24 cellular contexts compared by ENCODE assay signal in genomic region chr16:81705261-81705660, GRCh38.
A peak's percentile ranks its signal among the peaks of the same experiment; 100 is the strongest.
DNase-seq lines count a peak whose midpoint lies in the region; ATAC-seq, FAIRE-seq and TF ChIP-seq lines count a peak whose summit lies in the region.
"Had no signal": no experiment of that assay in that cellular context is flagged by ENCODE, and none has a peak within 500 bp of the region (broad histone marks: within the 10 kb centered on the region; RNA-seq: fewer than 3 reads in every experiment).

No MANE protein-coding gene starts in this region.

- H3K27me3 ChIP-seq in left ventricle myocardium inferior (ENCODE audit: low read depth): no peaks in the 10 kb centered on the region
- H3K27me3 ChIP-seq in right cardiac atrium (ENCODE audit: control insufficient read depth, insufficient read depth): no peaks in the 10 kb centered on the region
- H3K27me3 ChIP-seq in vagina: no peaks in the 10 kb centered on the region
- H3K27me3 ChIP-seq: BE2C, SJSA1 had no signal

- DNase-seq in left ventricle myocardium inferior (peak; percentile 4), right cardiac atrium (no peak), kidney (peak; percentile 53), posterior vena cava (ENCODE audit: low spot score) (peak; percentile 80), vagina (ENCODE audit: extremely low spot score in 2 of 2) (no peak), iPS-NIHi11 (ENCODE audit: low spot score) (no peak), glomerular visceral epithelial cell (ENCODE audit: extremely low spot score) (no peak)
- DNase-seq: BE2C; DMS53; GDM1; H7; IMR-90; Karpas-422; MV-4-11; NCI-H1105 treated with DMSO at 0.1 percent for 48 hours; NCI-H2029 treated with DMSO at 0.1 percent for 48 hours; NCI-H345; NCI-H524; NCI-H774; NK-92 treated with Interleukin-12 subunit alpha and Interleukin-12 subunit beta, amount 100 ng/mL, for 24 hours had no signal

- no peak for ATAC-seq in right cardiac atrium
- ATAC-seq in HG02623 (IDR thresholded peaks at IDR 0.05; ENCODE audit: unreplicated experiment): no peak

- H3K9ac ChIP-seq in kidney (ENCODE audit: low read length in 2 of 2): no peak overlapping the region

- H3K36me3 ChIP-seq in left ventricle myocardium inferior (peaks cover 67% of the 10 kb centered on the region), kidney (ENCODE audit: control insufficient read depth in 1 of 2, insufficient read depth in 2 of 2, low read length in 2 of 2) (peaks cover 30 to 60% of the 10 kb centered on the region in 2 donors), vagina (peaks cover 0 to 59% of the 10 kb centered on the region in 2 donors)

- H3K4me3 ChIP-seq in left ventricle myocardium inferior (no peak overlapping the region), right cardiac atrium (ENCODE audit: low read length) (no peak overlapping the region), kidney (ENCODE audit: low read length in 2 of 2) (no peak overlapping the region), vagina (peak overlapping the region in 1 of 2 donors; percentile 18)
- H3K4me3 ChIP-seq: SJSA1 had no signal

- H3K9me3 ChIP-seq in left ventricle myocardium inferior (replicated peaks): no peaks in the 10 kb centered on the region
- no peaks in the 10 kb centered on the region for H3K9me3 ChIP-seq in right cardiac atrium (ENCODE audit: control insufficient read depth, low read length)
- H3K9me3 ChIP-seq in kidney (ENCODE audit: control insufficient read depth in 1 of 2, low read length in 2 of 2): no peaks in the 10 kb centered on the region
- no peaks in the 10 kb centered on the region for H3K9me3 ChIP-seq in vagina
- H3K9me3 ChIP-seq: BE2C, SJSA1 had no signal

- intact Hi-C loops in left ventricle myocardium inferior (cut with micrococcal nuclease) (no loop called here), right cardiac atrium (cut with DNase I) (no loop called here), kidney (cut with DNase I) (no loop called here), posterior vena cava (cut with DNase I) (loop anchor here in 1 of 2 donors (10.0 kb wide), 1 partner anchor 200 kb away; no protein-coding TSS in a partner anchor), vagina (cut with DNase I) (no loop called here)

- FAIRE-seq in kidney (lab: Jason Lieb, UNC): no peak
- FAIRE-seq: A204.1, D721Med had no signal

- H3K4me1 ChIP-seq in left ventricle myocardium inferior (no peaks in the 10 kb centered on the region), right cardiac atrium (ENCODE audit: control insufficient read depth, insufficient read depth, low read length) (no peaks in the 10 kb centered on the region), kidney (ENCODE audit: control insufficient read depth in 1 of 2, insufficient read depth in 1 of 2, low read depth in 1 of 2, low read length in 2 of 2) (no peaks in the 10 kb centered on the region), vagina (peaks cover 37% of the 10 kb centered on the region)
- H3K4me1 ChIP-seq: BE2C had no signal

- H3K27ac ChIP-seq in left ventricle myocardium inferior (replicated peaks) (no peak overlapping the region), right cardiac atrium (ENCODE audit: low read length) (no peak overlapping the region), kidney (ENCODE audit: low read depth in 2 of 2, low read length in 2 of 2) (no peak overlapping the region), vagina (peak overlapping the region; percentile 73)
- H3K27ac ChIP-seq: SJSA1 had no signal

- TF ChIP-seq CTCF in left ventricle myocardium inferior (IDR thresholded peaks at IDR 0.05; ENCODE audit: borderline replicate concordance) (no peak), kidney (IDR thresholded peaks at IDR 0.05; ENCODE audit: borderline replicate concordance, extremely low read depth, insufficient read depth) (no peak), vagina (IDR thresholded peaks at IDR 0.05) (no peak)

- TF ChIP-seq POLR2A in vagina (IDR thresholded peaks at IDR 0.05): no peak

- WGBS in right cardiac atrium: 97% methylated on average over 13 of the region's 13 CpGs

Comparison
In these comparisons a context has a peak if more than half of its experiments do, and no peak if none do; other contexts are left out.
1. DNase-seq: peak in left ventricle myocardium inferior (single experiment), kidney (single experiment) and posterior vena cava (single experiment); none in right cardiac atrium (0 of 3), vagina (0 of 2), iPS-NIHi11 (single experiment) and glomerular visceral epithelial cell (single experiment).